ENCODE assay signal across 8 cellular contexts in the genomic region with DNA sequence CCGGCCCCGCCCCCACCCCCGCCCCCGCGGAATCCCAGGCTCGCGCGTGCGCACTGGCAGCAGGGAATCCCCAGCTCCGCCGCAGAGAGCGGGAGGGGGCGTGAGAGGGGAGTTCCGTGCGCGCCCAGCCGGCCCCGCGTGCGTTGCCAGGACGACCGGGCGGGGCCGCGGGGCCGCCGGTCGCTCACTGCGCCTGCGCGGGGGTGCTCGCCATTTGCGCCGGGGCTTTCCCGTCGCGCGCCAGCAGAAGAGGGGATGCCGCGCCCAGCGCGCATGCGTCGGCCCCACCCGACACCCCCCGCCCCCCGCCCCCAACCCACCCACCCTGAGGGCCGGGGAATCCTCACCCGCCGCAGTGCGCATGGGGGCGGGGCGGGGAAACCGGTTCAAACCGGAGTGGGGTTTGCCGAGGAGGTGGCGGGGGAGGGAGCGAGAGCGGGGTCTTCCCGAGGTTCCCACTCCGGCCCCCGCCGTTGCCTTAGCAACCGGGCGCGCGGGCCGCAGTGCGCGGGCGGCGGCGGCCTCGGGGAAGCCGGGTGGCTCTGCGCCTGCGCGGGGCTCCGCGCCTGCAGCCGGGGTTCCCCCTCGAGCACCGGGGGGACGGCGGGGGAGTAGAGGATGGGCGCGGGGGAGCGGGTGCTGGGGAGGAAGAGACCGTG. TPM values are rescaled to one million over a fixed set of nuclear protein-coding genes. Genes with fewer than 3 reads are reported as not detected.
A peak's percentile ranks its signal among the peaks of the same experiment; 100 is the strongest.
DNase-seq lines count a peak whose midpoint lies in the region; ATAC-seq and TF ChIP-seq lines count a peak whose summit lies in the region.

No MANE protein-coding gene starts in this region.

- intact Hi-C loops in posterior cingulate gyrus (cut with DNase I): loop anchor here (2.0 kb wide), 1 partner anchor 49 kb away; no protein-coding TSS in a partner anchor
- intact Hi-C loops in transverse colon (cut with DNase I; ENCODE audit: low total_unique reads): no loop called here

- no peaks in the 10 kb centered on the region for H3K36me3 ChIP-seq in SU-DHL-6 (ENCODE audit: low read length)
- H3K36me3 ChIP-seq in cardiac muscle cell: no peaks in the 10 kb centered on the region
- H3K36me3 ChIP-seq in transverse colon: no peaks in the 10 kb centered on the region

- ATAC-seq in HG02763 (IDR thresholded peaks at IDR 0.05; ENCODE audit: unreplicated experiment): peak; percentile 78

- H3K36me3 Mint-ChIP-seq in activated naive CD8-positive, alpha-beta T cell treated with anti-CD3 and anti-CD28 coated beads for 36 hours: no peaks in the 10 kb centered on the region

- H3K9ac ChIP-seq in SU-DHL-6 (ENCODE audit: low read length): peak overlapping the region; percentile 52; the same call in 1 of the 2 replicates

- peak overlapping the region; percentile 80 for H3K4me2 ChIP-seq in SU-DHL-6 (ENCODE audit: low read depth, low read length, poor library complexity, severe bottlenecking)

- peaks cover 40% of the 10 kb centered on the region for H3K27me3 Mint-ChIP-seq in activated naive CD8-positive, alpha-beta T cell treated with anti-CD3 and anti-CD28 coated beads for 36 hours

- no peaks in the 10 kb centered on the region for H3K9me2 ChIP-seq in SU-DHL-6 (replicated peaks; ENCODE audit: insufficient read depth, low read length)

- H3K27ac ChIP-seq in SU-DHL-6 (ENCODE audit: low read depth, low read length) (0 out of 2 replicates have a peak overlapping the region, but pooled peaks have one; percentile 4), cardiac muscle cell (no peak overlapping the region), transverse colon (peak overlapping the region; percentile 39 to 68 (median 65))

- H3K4me3 ChIP-seq in SU-DHL-6 (ENCODE audit: insufficient read depth, low read length, poor library complexity, severe bottlenecking) (peak overlapping the region; percentile 57), cardiac muscle cell (peak overlapping the region; percentile 47), transverse colon (peak overlapping the region; percentile 45 to 79 (median 62))

- peaks cover 41% of the 10 kb centered on the region for H3K4me1 Mint-ChIP-seq in activated naive CD8-positive, alpha-beta T cell treated with anti-CD3 and anti-CD28 coated beads for 36 hours

- H3K27me3 ChIP-seq in SU-DHL-6 (ENCODE audit: low read length) (no peaks in the 10 kb centered on the region), cardiac muscle cell (peaks cover 14% of the 10 kb centered on the region), transverse colon (peaks cover 44% of the 10 kb centered on the region)

- WGBS in transverse colon (ENCODE audit: low coverage in 1 of 2), 2 donors: 1% methylated on average over 32 of the region's 89 CpGs; no CpG with 5 or more reads in 1 of the 2 donors

- peaks cover 18% of the 10 kb centered on the region for H3F3A ChIP-seq in SU-DHL-6 (ENCODE audit: insufficient read depth)

- in situ Hi-C loops in transverse colon (cut with MboI; ENCODE audit: low pct_ligation_motif_present in 1 of 4, low pct_unique_long_range_greater_than_20kb in 1 of 4, low sequenced_read_pairs in 3 of 4): loop anchor here in 2 of 4 donors (10.0 to 25.0 kb wide), 2 partner anchors 47 to 114 kb away; no protein-coding TSS in a partner anchor

- H3K4me1 ChIP-seq in cardiac muscle cell (ENCODE audit: low read depth): peaks cover 8% of the 10 kb centered on the region
- peaks cover 28 to 52% (median 45%) of the 10 kb centered on the region in 4 donors for H3K4me1 ChIP-seq in transverse colon

- no peak overlapping the region for H3K27ac Mint-ChIP-seq in activated naive CD8-positive, alpha-beta T cell treated with anti-CD3 and anti-CD28 coated beads for 36 hours

- no peak for TF ChIP-seq POLR2A in transverse colon (IDR thresholded peaks at IDR 0.05)

- peak; percentile 100 for DNase-seq in GM10266 (ENCODE audit: extremely low spot score)
- DNase-seq in NCI-H1436 (lab: John Stamatoyannopoulos, UW): peak; percentile 99
- DNase-seq in activated naive CD8-positive, alpha-beta T cell treated with anti-CD3 and anti-CD28 coated beads for 36 hours: peak; percentile 99
- peak; percentile 95 to 99 for DNase-seq in cardiac muscle cell (ENCODE audit: low read depth in 1 of 2, low spot score in 1 of 2)
- DNase-seq in posterior cingulate gyrus: peak; percentile 77 to 98 (median 86)
- peak; percentile 91 for DNase-seq in transverse colon

- H2AFZ ChIP-seq in SU-DHL-6 (ENCODE audit: low read depth, low read length, severe bottlenecking): peak overlapping the region; percentile 39

- TF ChIP-seq EP300 in transverse colon (IDR thresholded peaks at IDR 0.05; ENCODE audit: low read depth): no peak

- peak overlapping the region; percentile 72 for H3K4me3 Mint-ChIP-seq in activated naive CD8-positive, alpha-beta T cell treated with anti-CD3 and anti-CD28 coated beads for 36 hours

- H3K79me2 ChIP-seq in SU-DHL-6 (ENCODE audit: insufficient read depth, low read length): no peaks in the 10 kb centered on the region

- H4K20me1 ChIP-seq in SU-DHL-6 (ENCODE audit: low read depth, low read length): no peaks in the 10 kb centered on the region

- H3K9me3 Mint-ChIP-seq in activated naive CD8-positive, alpha-beta T cell treated with anti-CD3 and anti-CD28 coated beads for 36 hours: no peaks in the 10 kb centered on the region

- TF ChIP-seq CTCF in GM10266 (IDR thresholded peaks at IDR 0.05; ENCODE audit: control insufficient read depth, insufficient read depth, low read depth, missing control alignments): no peak
- TF ChIP-seq CTCF in SU-DHL-6 (IDR thresholded peaks at IDR 0.05; ENCODE audit: insufficient read depth, low read length, poor library complexity, severe bottlenecking): no peak
- no peak for TF ChIP-seq CTCF in cardiac muscle cell (IDR thresholded peaks at IDR 0.05; ENCODE audit: low read depth, low read length)
- no peak for TF ChIP-seq CTCF in transverse colon (IDR thresholded peaks at IDR 0.05)

- H3K9me3 ChIP-seq in SU-DHL-6 (ENCODE audit: insufficient read depth, low read length) (no peaks in the 10 kb centered on the region), cardiac muscle cell (ENCODE audit: low read depth) (no peaks in the 10 kb centered on the region), transverse colon (no peaks in the 10 kb centered on the region)

RNA-seq across cellular contexts. Expression of a gene that starts 15.1 kb away (rescaled TPM):
- 100 to 1,000 TPM; 159 to 160 TPM for total RNA-seq in activated naive CD8-positive, alpha-beta T cell treated with anti-CD3 and anti-CD28 coated beads for 36 hours
- total RNA-seq in cardiac muscle cell (80.5 and 103 TPM in 2 replicates), transverse colon (10 to 100 TPM; 36.9 to 93.5 (median 41.4) TPM)
- polyA plus RNA-seq in cardiac muscle cell: 172 and 200 TPM in 2 replicates

RNA-seq across cellular contexts. Expression of a gene that starts 19.0 kb away (rescaled TPM):
- total RNA-seq in activated naive CD8-positive, alpha-beta T cell treated with anti-CD3 and anti-CD28 coated beads for 36 hours: under 1 TPM in 1 of 2 experiments, not detected in 1; 0.34 TPM
- total RNA-seq in cardiac muscle cell (23.4 and 26.7 TPM in 2 replicates), transverse colon (1 to 10 TPM in 1 of 4 donors, not detected in 3; 1.6 TPM)
- polyA plus RNA-seq in cardiac muscle cell: 20.4 and 28.0 TPM in 2 replicates
